8 cellular contexts compared by ENCODE assay signal in the genomic region with DNA sequence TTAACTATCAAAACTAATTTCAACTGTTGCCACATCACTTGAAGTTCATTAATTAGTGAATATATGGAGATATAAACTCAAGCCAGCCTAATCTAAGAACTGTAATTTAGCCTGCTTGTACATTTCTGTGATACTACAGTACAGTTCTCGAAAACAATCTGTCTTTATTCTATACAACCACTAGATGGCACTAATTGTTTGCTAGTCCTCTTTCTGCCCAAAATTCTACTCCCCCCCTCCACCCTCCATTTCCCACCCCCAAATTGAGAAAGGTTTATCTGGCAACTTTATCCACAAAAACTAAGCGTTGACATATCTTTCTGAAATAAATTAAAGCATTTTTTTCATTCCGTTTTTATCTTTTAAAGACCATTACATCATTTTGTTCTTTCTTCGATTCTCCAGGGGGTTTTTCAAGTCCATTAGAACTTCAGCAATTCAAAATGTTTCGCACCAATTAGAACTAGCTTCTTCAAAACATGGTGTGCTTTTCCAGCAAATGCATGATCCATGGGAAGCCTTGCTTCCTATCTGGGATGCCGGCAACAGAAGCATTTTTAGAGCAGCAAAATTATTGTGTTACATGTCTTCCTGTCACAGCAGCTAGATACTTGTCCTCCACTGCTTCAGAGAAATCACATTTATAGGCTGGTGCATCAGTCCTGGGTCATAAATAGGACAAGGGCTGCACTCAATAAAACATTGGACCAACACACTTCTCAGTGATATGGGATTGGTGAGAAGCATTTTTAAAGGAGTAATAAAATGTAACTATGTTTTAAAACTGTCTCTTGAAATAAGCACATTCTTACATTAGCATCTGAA.
A peak's percentile ranks its signal among the peaks of the same experiment; 100 is the strongest.
DNase-seq lines count a peak whose midpoint lies in the region; ATAC-seq, FAIRE-seq and TF ChIP-seq lines count a peak whose summit lies in the region.

No MANE protein-coding gene starts in this region.

- no peaks in the 10 kb centered on the region for H3K79me2 ChIP-seq in keratinocyte (ENCODE audit: control insufficient read depth, insufficient read depth, low read length)

- peak; percentile 27 to 56 (median 38) for TF ChIP-seq CTCF in keratinocyte (optimal IDR thresholded peaks at IDR 0.05 in 1 of 3, IDR thresholded peaks at IDR 0.05 in 1 of 3, conservative IDR thresholded peaks at IDR 0.05 in 1 of 3; ENCODE audit: extremely low read depth in 1 of 3, insufficient read depth in 2 of 3, low read length in 3 of 3)

- ATAC-seq in HG03175 (IDR thresholded peaks at IDR 0.05; ENCODE audit: unreplicated experiment): peak; percentile 47
- ATAC-seq in HG03025 (IDR thresholded peaks at IDR 0.05; ENCODE audit: low FRiP score, unreplicated experiment): no peak

- DNase-seq in ELR (ENCODE audit: low read depth) (peak; percentile 47), keratinocyte (ENCODE audit: low read depth, low spot score) (no peak), UCSD-AML1 (lab: John Stamatoyannopoulos, UW; ENCODE audit: unreplicated experiment) (no peak)
- DNase-seq in stimulated activated CD4-positive, alpha-beta T cell treated with anti-CD3 and anti-CD28 coated beads, Interleukin-4, amount 100 ng/mL, for 1 hour: no peak
- no peak for DNase-seq in activated CD4-positive, alpha-beta T cell treated with anti-CD3 and anti-CD28 coated beads for 48 hours

- no peaks in the 10 kb centered on the region for H3K36me3 ChIP-seq in keratinocyte (ENCODE audit: control insufficient read depth in 2 of 2, extremely low read depth in 1 of 2, insufficient read depth in 2 of 2, low read length in 2 of 2)

- no peaks in the 10 kb centered on the region for H4K20me1 ChIP-seq in keratinocyte (ENCODE audit: control insufficient read depth, extremely low read depth, insufficient read depth, low read length)

- no peak overlapping the region for H3K27ac ChIP-seq in keratinocyte (ENCODE audit: control insufficient read depth, insufficient read depth, low read length)

- H3K9me1 ChIP-seq in keratinocyte (ENCODE audit: control insufficient read depth, extremely low read depth, insufficient read depth, low read length): no peaks in the 10 kb centered on the region

- no peak overlapping the region for H3K4me3 ChIP-seq in keratinocyte (ENCODE audit: control insufficient read depth in 2 of 3, extremely low read depth in 1 of 3, insufficient read depth in 2 of 3, low read depth in 1 of 3, low read length in 3 of 3)

- H3K9ac ChIP-seq in keratinocyte (ENCODE audit: control insufficient read depth, extremely low read depth, insufficient read depth, low read length): no peak overlapping the region

- H2AFZ ChIP-seq in keratinocyte (ENCODE audit: control insufficient read depth, low read length): no peak overlapping the region

- H3K27me3 ChIP-seq in keratinocyte (ENCODE audit: control insufficient read depth, extremely low read depth, insufficient read depth, low read length): peaks cover 17% of the 10 kb centered on the region

- H3K4me2 ChIP-seq in keratinocyte (ENCODE audit: control insufficient read depth, extremely low read depth, insufficient read depth, low read depth, low read length): no peak overlapping the region

- H3K9me3 ChIP-seq in keratinocyte (ENCODE audit: control insufficient read depth, low read depth, low read length): no peaks in the 10 kb centered on the region

- dilution Hi-C loops in keratinocyte (cut with MboI; ENCODE audit: extremely low pct_ligation_motif_present, low sequenced_read_pairs): no loop called here

- FAIRE-seq in TTC549 (lab: Jason Lieb, UNC) (peak; percentile 22), keratinocyte (lab: Jason Lieb, UNC) (peak; percentile 53)

- H3K4me1 ChIP-seq in keratinocyte (ENCODE audit: control insufficient read depth, extremely low read depth, insufficient read depth, low read length): no peaks in the 10 kb centered on the region
